11 cellular contexts compared by ENCODE assay signal in genomic region chr9:1726993-1727759, GRCh38.
DNase-seq lines count a peak whose midpoint lies in the region; ATAC-seq, FAIRE-seq and TF ChIP-seq lines count a peak whose summit lies in the region.
"Had no signal": no experiment of that assay in that cellular context is flagged by ENCODE, and none has a peak within 500 bp of the region (broad histone marks: within the 10 kb centered on the region; RNA-seq: fewer than 3 reads in every experiment).

No MANE protein-coding gene starts in this region.

- ATAC-seq in GM21367 (IDR thresholded peaks at IDR 0.05; ENCODE audit: unreplicated experiment): peak; percentile 54
- ATAC-seq in pancreas: no peak

- WGBS in pancreas, 2 donors: 68 to 77% methylated on average over 4 of the region's 4 CpGs

- no peak overlapping the region for H3K27ac ChIP-seq in pancreas
- H3K27ac ChIP-seq: A549, brain microvascular endothelial cell had no signal

- intact Hi-C loops in pancreas (cut with DNase I): no loop called here

- no peaks in the 10 kb centered on the region for H3K27me3 ChIP-seq in pancreas
- H3K27me3 ChIP-seq: brain microvascular endothelial cell had no signal

- H3K36me3 ChIP-seq in pancreas: no peaks in the 10 kb centered on the region
- H3K36me3 ChIP-seq: brain microvascular endothelial cell had no signal

- no peak for FAIRE-seq in pancreas (lab: Jason Lieb, UNC)
- FAIRE-seq: A549 had no signal

- H3K9me3 ChIP-seq in pancreas: no peaks in the 10 kb centered on the region
- H3K9me3 ChIP-seq: A549 had no signal

- H3K4me1 ChIP-seq in pancreas: no peaks in the 10 kb centered on the region
- H3K4me1 ChIP-seq: A549 had no signal

- no peak overlapping the region for H3K4me3 ChIP-seq in pancreas
- H3K4me3 ChIP-seq: A549 had no signal

- TF ChIP-seq CTCF in pancreas (IDR thresholded peaks at IDR 0.05): no peak

- DNase-seq in DMS153 treated with DMSO at 0.1 percent for 48 hours (lab: John Stamatoyannopoulos, UW; ENCODE audit: unreplicated experiment) (peak; percentile 24), DMS153 (lab: John Stamatoyannopoulos, UW) (no peak), NCI-H446 (lab: John Stamatoyannopoulos, UW) (peak; percentile 10 to 58), left kidney (ENCODE audit: low read depth, low spot score) (peak; percentile 7), pancreas (no peak), NCI-H2227 (lab: John Stamatoyannopoulos, UW; ENCODE audit: unreplicated experiment) (no peak), middle frontal gyrus (ENCODE audit: extremely low spot score, low spot score) (no peak)
- DNase-seq: activated CD4-positive, alpha-beta T cell treated with anti-CD3 and anti-CD28 coated beads for 48 hours; brain microvascular endothelial cell had no signal

Comparison
In these comparisons a context has a peak if more than half of its experiments do, and no peak if none do; other contexts are left out.
1. DNase-seq: peak in DMS153 treated with DMSO at 0.1 percent for 48 hours (single experiment), NCI-H446 (2 of 2) and left kidney (single experiment); none in DMS153 (single experiment), pancreas (0 of 6), NCI-H2227 (single experiment) and middle frontal gyrus (single experiment).